Comparison of ENCODE assay signal across 14 cellular contexts in the genomic region with DNA sequence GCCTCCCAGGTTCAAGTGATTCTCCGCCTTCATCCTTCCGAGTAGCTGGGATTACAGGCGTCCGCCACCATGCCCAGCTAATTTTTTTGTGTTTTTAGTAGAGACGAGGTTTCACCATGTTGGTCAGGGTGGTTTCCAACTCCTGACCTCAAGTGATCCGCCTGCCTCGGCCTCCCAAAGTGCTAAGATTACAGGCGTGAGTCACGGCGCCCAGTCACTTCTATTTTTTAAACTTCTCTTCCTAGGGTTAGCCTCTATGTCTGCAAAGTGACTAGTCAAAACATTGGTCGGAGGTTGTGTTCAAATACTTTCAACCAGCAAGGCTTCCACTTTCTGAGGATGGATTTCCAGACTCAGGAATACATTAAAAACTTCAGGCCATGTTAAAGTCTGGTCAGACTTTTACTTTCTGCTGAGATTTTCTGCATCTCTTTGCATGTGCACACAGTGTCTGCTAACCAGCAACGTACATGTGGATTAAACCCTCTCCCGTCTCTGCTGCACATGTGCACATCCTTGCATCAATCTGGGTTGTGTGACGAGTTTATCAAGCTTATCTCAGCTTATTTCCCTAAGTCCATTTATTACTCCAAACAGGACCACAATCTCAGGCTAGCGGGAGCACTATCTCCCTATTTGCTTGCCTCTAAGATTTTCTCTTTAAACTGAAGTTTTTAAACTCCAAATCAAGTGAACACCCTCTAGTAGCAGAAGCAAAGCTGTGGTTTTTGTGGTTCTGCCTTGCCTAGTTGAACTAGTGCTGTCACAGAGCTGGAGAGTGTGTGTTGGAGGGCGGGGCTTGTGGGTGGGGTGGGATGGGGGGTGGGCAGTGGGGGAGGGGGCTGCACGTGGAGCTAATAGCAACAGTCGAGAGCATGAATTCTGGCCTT.
DNase-seq lines count a peak whose midpoint lies in the region; ATAC-seq and TF ChIP-seq lines count a peak whose summit lies in the region.
"Had no signal": no experiment of that assay in that cellular context is flagged by ENCODE, and none has a peak within 500 bp of the region (broad histone marks: within the 10 kb centered on the region; RNA-seq: fewer than 3 reads in every experiment).

No MANE protein-coding gene starts in this region.

- H3K4me2 ChIP-seq in mesenchymal stem cell (ENCODE audit: low read length, poor library complexity, severe bottlenecking), result no peak overlapping the region

- H3K18ac ChIP-seq in mesenchymal stem cell (ENCODE audit: low read depth in 1 of 2, low read length in 2 of 2), result no peak overlapping the region

- no peak overlapping the region for H3K4me3 ChIP-seq in mesenchymal stem cell (ENCODE audit: insufficient read depth in 1 of 2, low read depth in 1 of 2, low read length in 2 of 2)

- H3K4ac ChIP-seq in mesenchymal stem cell (ENCODE audit: low read depth in 1 of 2, low read length in 2 of 2), result no peak overlapping the region

- no peaks in the 10 kb centered on the region for H3K4me1 ChIP-seq in mesenchymal stem cell (ENCODE audit: control insufficient read depth, insufficient read depth, low read depth, low read length)

- H3K36me3 Mint-ChIP-seq in CD14-positive monocyte, result no peaks in the 10 kb centered on the region
- H3K36me3 Mint-ChIP-seq: CD4-positive, CD25-positive, alpha-beta regulatory T cell; mesothelial cell of epicardium had no signal

- H2BK12ac ChIP-seq in mesenchymal stem cell (ENCODE audit: low read length in 2 of 2), result no peak overlapping the region

- peaks cover 0 to 4% (median 3%) of the 10 kb centered on the region in 3 donors for H3K27me3 Mint-ChIP-seq in CD14-positive monocyte (ENCODE audit: low read depth in 3 of 3)
- H3K27me3 Mint-ChIP-seq: CD4-positive, CD25-positive, alpha-beta regulatory T cell had no signal

- in situ Hi-C loops in GM13977 (cut with MboI; ENCODE audit: low pct_unique_long_range_greater_than_20kb, low sequenced_read_pairs, unreplicated experiment), result no loop called here

- no peak overlapping the region for H2AK5ac ChIP-seq in mesenchymal stem cell (ENCODE audit: low read length, severe bottlenecking)

- peak; percentile 58 for DNase-seq in CD14-positive monocyte (ENCODE audit: low spot score)
- peak; percentile 50 for DNase-seq in HS-27A (ENCODE audit: low read depth)
- peak; percentile 11 for DNase-seq in SW480 (ENCODE audit: low spot score)
- peak; percentile 7 for DNase-seq in mesenchymal stem cell
- DNase-seq in SIG-M5 (lab: John Stamatoyannopoulos, UW), result no peak
- DNase-seq in GF-D8 (lab: John Stamatoyannopoulos, UW), result no peak
- no peak for DNase-seq in GM13977 (ENCODE audit: low spot score)
- DNase-seq: activated gamma-delta T cell treated with Interleukin-2 at 50 U/mL for 16 hours; NCI-H446; stimulated activated CD4-positive, alpha-beta T cell treated with anti-CD3 and anti-CD28 coated beads, Interleukin-4, amount 100 ng/mL, for 24 hours had no signal

- no peak for TF ChIP-seq CTCF in CD14-positive monocyte (IDR thresholded peaks at IDR 0.05)
- TF ChIP-seq CTCF in GM13977 (IDR thresholded peaks at IDR 0.05; ENCODE audit: extremely low read depth, insufficient read depth, missing control alignments), result no peak

- H3K23ac ChIP-seq in mesenchymal stem cell (ENCODE audit: low read length in 2 of 2), result no peak overlapping the region

- WGBS in mesenchymal stem cell, result 86% methylated on average over 17 of the region's 18 CpGs

- no peak overlapping the region for H2AFZ ChIP-seq in mesenchymal stem cell (ENCODE audit: low read depth, low read length)

- no peak overlapping the region for H4K91ac ChIP-seq in mesenchymal stem cell (ENCODE audit: low read length)

- intact Hi-C loops in CD14-positive monocyte (cut with micrococcal nuclease), result no loop called here

- H3K4me3 Mint-ChIP-seq in CD14-positive monocyte, result peak overlapping the region; percentile 7 to 77
- H3K4me3 Mint-ChIP-seq: mesothelial cell of epicardium had no signal

- H3K27me3 ChIP-seq in mesenchymal stem cell (ENCODE audit: control insufficient read depth in 1 of 2, insufficient read depth in 1 of 2, low read length in 2 of 2), result no peaks in the 10 kb centered on the region

- H2BK15ac ChIP-seq in mesenchymal stem cell (ENCODE audit: low read depth, poor library complexity, severe bottlenecking), result no peak overlapping the region

- H2BK5ac ChIP-seq in mesenchymal stem cell (ENCODE audit: low read depth, low read length, poor library complexity, severe bottlenecking), result no peak overlapping the region

- no peak overlapping the region for H3K27ac ChIP-seq in mesenchymal stem cell (ENCODE audit: low read length, poor library complexity, severe bottlenecking)
- H3K27ac ChIP-seq: VCaP had no signal

- H3K14ac ChIP-seq in mesenchymal stem cell (ENCODE audit: low read length in 2 of 2), result no peak overlapping the region

- H3K9ac ChIP-seq in mesenchymal stem cell (ENCODE audit: low read length), result no peak overlapping the region

- peaks cover 18% of the 10 kb centered on the region for H3K4me1 Mint-ChIP-seq in CD14-positive monocyte
- H3K4me1 Mint-ChIP-seq: mesothelial cell of epicardium had no signal

- H3K27ac Mint-ChIP-seq in CD14-positive monocyte, result peak overlapping the region; percentile 85 to 95 (median 88)
- H3K27ac Mint-ChIP-seq: CD4-positive, CD25-positive, alpha-beta regulatory T cell; mesothelial cell of epicardium had no signal

- H4K8ac ChIP-seq in mesenchymal stem cell (ENCODE audit: low read length), result no peak overlapping the region

- no peaks in the 10 kb centered on the region for H3K79me1 ChIP-seq in mesenchymal stem cell (replicated peaks; ENCODE audit: low read length, poor library complexity, severe bottlenecking)

- H3K9me3 Mint-ChIP-seq in CD14-positive monocyte, result peaks cover 0 to 4% (median 1%) of the 10 kb centered on the region in 7 donors

- ATAC-seq in HG02798 (IDR thresholded peaks at IDR 0.05; ENCODE audit: poor library complexity, unreplicated experiment), result no peak

- no peak overlapping the region for H2BK120ac ChIP-seq in mesenchymal stem cell (ENCODE audit: low read depth, low read length)

- H3K9me3 ChIP-seq in mesenchymal stem cell (ENCODE audit: control insufficient read depth, low read length), result no peaks in the 10 kb centered on the region

- H3K36me3 ChIP-seq in mesenchymal stem cell (ENCODE audit: control insufficient read depth in 1 of 2, insufficient read depth in 2 of 2, low read depth in 1 of 2, low read length in 2 of 2), result no peaks in the 10 kb centered on the region

Comparison
In these comparisons a context has a peak if more than half of its experiments do, and no peak if none do; other contexts are left out.
1. DNase-seq: peak in CD14-positive monocyte (single experiment), HS-27A (single experiment), SW480 (single experiment) and mesenchymal stem cell (single experiment); none in SIG-M5 (single experiment), GF-D8 (single experiment) and GM13977 (single experiment).